In the genomic region with DNA sequence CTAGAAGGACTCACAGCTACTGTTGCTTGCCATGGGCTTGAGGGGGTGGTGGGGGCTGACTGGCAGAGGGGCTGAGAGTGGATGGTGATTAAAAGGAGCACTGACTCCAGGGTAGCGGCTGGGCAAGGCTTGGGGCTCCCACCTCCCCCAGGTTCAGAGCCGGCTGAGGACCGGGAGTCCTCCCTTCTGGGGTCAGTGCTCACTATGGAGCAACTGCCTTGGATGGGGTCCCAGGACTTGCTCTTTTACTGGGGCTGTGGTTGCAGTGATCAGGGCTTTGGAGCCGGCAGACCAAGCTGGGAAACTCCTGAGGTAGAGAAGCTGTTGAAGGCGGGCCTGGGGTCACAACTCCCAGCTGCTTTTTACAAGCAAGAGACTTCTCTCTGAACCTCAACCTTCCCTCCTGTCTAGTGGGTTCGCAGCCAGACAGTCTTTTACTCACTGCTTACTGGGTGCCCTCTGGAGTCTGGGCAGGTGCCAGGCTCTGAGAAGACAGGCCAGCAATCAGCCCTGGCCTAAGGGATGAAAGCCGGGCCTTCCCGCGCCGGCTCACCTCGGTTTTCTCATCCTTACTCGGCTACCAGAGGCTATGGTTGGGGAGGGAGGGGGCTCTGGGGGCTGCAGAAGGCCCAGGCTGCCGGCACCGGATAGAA, we compare ENCODE assay signal across 1 cellular context.
TF ChIP-seq lines count a peak whose summit lies in the region.

No MANE protein-coding gene starts in this region.

TF ChIP-seq in neural cell, 6 proteins besides CTCF, POLR2A, EP300 and RAD21 (continued from another document):
- TF ChIP-seq, protein P1, sequence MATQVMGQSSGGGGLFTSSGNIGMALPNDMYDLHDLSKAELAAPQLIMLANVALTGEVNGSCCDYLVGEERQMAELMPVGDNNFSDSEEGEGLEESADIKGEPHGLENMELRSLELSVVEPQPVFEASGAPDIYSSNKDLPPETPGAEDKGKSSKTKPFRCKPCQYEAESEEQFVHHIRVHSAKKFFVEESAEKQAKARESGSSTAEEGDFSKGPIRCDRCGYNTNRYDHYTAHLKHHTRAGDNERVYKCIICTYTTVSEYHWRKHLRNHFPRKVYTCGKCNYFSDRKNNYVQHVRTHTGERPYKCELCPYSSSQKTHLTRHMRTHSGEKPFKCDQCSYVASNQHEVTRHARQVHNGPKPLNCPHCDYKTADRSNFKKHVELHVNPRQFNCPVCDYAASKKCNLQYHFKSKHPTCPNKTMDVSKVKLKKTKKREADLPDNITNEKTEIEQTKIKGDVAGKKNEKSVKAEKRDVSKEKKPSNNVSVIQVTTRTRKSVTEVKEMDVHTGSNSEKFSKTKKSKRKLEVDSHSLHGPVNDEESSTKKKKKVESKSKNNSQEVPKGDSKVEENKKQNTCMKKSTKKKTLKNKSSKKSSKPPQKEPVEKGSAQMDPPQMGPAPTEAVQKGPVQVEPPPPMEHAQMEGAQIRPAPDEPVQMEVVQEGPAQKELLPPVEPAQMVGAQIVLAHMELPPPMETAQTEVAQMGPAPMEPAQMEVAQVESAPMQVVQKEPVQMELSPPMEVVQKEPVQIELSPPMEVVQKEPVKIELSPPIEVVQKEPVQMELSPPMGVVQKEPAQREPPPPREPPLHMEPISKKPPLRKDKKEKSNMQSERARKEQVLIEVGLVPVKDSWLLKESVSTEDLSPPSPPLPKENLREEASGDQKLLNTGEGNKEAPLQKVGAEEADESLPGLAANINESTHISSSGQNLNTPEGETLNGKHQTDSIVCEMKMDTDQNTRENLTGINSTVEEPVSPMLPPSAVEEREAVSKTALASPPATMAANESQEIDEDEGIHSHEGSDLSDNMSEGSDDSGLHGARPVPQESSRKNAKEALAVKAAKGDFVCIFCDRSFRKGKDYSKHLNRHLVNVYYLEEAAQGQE (IDR thresholded peaks at IDR 0.05; ENCODE audit: borderline replicate concordance): no peak
